ENCODE assay signal across 32 cellular contexts in the genomic region with DNA sequence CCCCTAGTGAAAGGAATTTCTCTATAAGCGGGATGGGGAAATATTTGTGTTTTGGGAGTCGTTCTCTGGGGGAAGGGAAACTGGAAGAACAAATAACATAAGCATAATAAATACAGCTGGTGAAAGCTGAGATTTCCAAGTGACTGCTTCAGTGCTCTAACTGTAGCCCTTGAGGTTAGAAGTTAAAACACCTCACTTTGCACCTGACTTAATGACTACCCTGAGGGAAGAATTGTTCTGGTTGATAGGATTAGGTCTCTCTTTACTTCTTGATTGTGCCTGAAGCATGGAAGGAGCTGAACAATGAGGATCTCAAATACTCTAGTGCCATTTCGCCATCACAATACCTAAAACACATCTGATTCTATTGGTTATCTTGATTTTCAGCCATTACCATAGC.
DNase-seq lines count a peak whose midpoint lies in the region; FAIRE-seq and TF ChIP-seq lines count a peak whose summit lies in the region.
"Had no signal": no experiment of that assay in that cellular context is flagged by ENCODE, and none has a peak within 500 bp of the region (broad histone marks: within the 10 kb centered on the region; RNA-seq: fewer than 3 reads in every experiment).

No MANE protein-coding gene starts in this region.

- H3K9ac ChIP-seq in endodermal cell (ENCODE audit: extremely low read depth, low read length, poor library complexity, severe bottlenecking) = no peak overlapping the region
- no peak overlapping the region for H3K9ac ChIP-seq in kidney (ENCODE audit: low read length in 2 of 2)

- no peaks in the 10 kb centered on the region for H3K36me3 ChIP-seq in endodermal cell (ENCODE audit: control insufficient read depth, insufficient read depth, low read length)
- H3K36me3 ChIP-seq in kidney (ENCODE audit: control insufficient read depth in 1 of 2, insufficient read depth in 2 of 2, low read length in 2 of 2) = no peaks in the 10 kb centered on the region
- H3K36me3 ChIP-seq: left lung, neutrophil, prostate gland had no signal

- no peak for FAIRE-seq in kidney (lab: Jason Lieb, UNC)
- FAIRE-seq: frontal cortex, GM19239, H1, RCC 7860 had no signal

- TF ChIP-seq CTCF in endodermal cell (conservative IDR thresholded peaks at IDR 0.05) (no peak), neural crest cell (conservative IDR thresholded peaks at IDR 0.05) (no peak), mesothelial cell of epicardium (IDR thresholded peaks at IDR 0.05; ENCODE audit: unreplicated experiment) (no peak), progenitor cell of endocrine pancreas (IDR thresholded peaks at IDR 0.05; ENCODE audit: unreplicated experiment) (no peak), kidney (IDR thresholded peaks at IDR 0.05; ENCODE audit: borderline replicate concordance, extremely low read depth, insufficient read depth) (no peak)

- no peak overlapping the region for H3K4me3 Mint-ChIP-seq in endodermal cell
- H3K4me3 Mint-ChIP-seq in neural crest cell = no peak overlapping the region
- no peak overlapping the region for H3K4me3 Mint-ChIP-seq in mesothelial cell of epicardium
- no peak overlapping the region for H3K4me3 Mint-ChIP-seq in progenitor cell of endocrine pancreas (ENCODE audit: low read depth)
- H3K4me3 Mint-ChIP-seq: activated CD4-positive, alpha-beta T cell treated with anti-CD3 and anti-CD28 coated beads, Interleukin-2, amount 10 ng/mL, durations not matched to agents 24 days and 14 days; memory B cell; type B pancreatic cell had no signal

- H3K36me3 Mint-ChIP-seq in endodermal cell (ENCODE audit: low read depth) = no peaks in the 10 kb centered on the region
- H3K36me3 Mint-ChIP-seq in neural crest cell (ENCODE audit: low read depth) = no peaks in the 10 kb centered on the region
- H3K36me3 Mint-ChIP-seq in mesothelial cell of epicardium = no peaks in the 10 kb centered on the region
- H3K36me3 Mint-ChIP-seq in progenitor cell of endocrine pancreas (ENCODE audit: insufficient read depth) = no peaks in the 10 kb centered on the region
- H3K36me3 Mint-ChIP-seq: memory B cell, type B pancreatic cell had no signal

- H3K9me3 ChIP-seq in endodermal cell (ENCODE audit: control insufficient read depth, low read length) (peaks cover 7% of the 10 kb centered on the region), kidney (ENCODE audit: control insufficient read depth in 1 of 2, low read length in 2 of 2) (no peaks in the 10 kb centered on the region)
- H3K9me3 ChIP-seq: left lung, neutrophil, prostate gland had no signal

- H3K4me1 Mint-ChIP-seq in endodermal cell = peaks cover 39% of the 10 kb centered on the region
- peaks cover 15% of the 10 kb centered on the region for H3K4me1 Mint-ChIP-seq in neural crest cell
- peaks cover 4% of the 10 kb centered on the region for H3K4me1 Mint-ChIP-seq in mesothelial cell of epicardium
- H3K4me1 Mint-ChIP-seq in progenitor cell of endocrine pancreas (ENCODE audit: low read depth) = peaks cover 3% of the 10 kb centered on the region

- H3K9me3 Mint-ChIP-seq in endodermal cell (peaks cover 4% of the 10 kb centered on the region), neural crest cell (peaks cover 4% of the 10 kb centered on the region), mesothelial cell of epicardium (peaks cover 5% of the 10 kb centered on the region), progenitor cell of endocrine pancreas (ENCODE audit: low read depth) (peaks cover 5% of the 10 kb centered on the region)
- H3K9me3 Mint-ChIP-seq: activated T-helper 2 cell treated with anti-CD3 and anti-CD28 coated beads, Interferon-gamma antibody, Interleukin-2, Interleukin-4, amounts not matched to agents 10 μg/mL and 5 μg/mL and 100 μg/mL, durations not matched to agents 14 hours and 24 hours and 36 hours; type B pancreatic cell had no signal

- H3K4me3 ChIP-seq in endodermal cell (ENCODE audit: low read length) (peak overlapping the region; percentile 14), kidney (ENCODE audit: low read length in 2 of 2) (no peak overlapping the region)
- H3K4me3 ChIP-seq: dorsolateral prefrontal cortex, hepatocyte, left lung, prostate gland had no signal

- H3K27me3 Mint-ChIP-seq in endodermal cell (ENCODE audit: insufficient read depth) (peaks cover 10% of the 10 kb centered on the region), neural crest cell (ENCODE audit: low read depth) (no peaks in the 10 kb centered on the region), mesothelial cell of epicardium (ENCODE audit: low read depth) (peaks cover 2% of the 10 kb centered on the region), progenitor cell of endocrine pancreas (no peaks in the 10 kb centered on the region)
- H3K27me3 Mint-ChIP-seq: activated CD4-positive, alpha-beta T cell treated with anti-CD3 and anti-CD28 coated beads, Interleukin-2, amount 10 ng/mL, durations not matched to agents 24 days and 14 days; type B pancreatic cell had no signal

- intact Hi-C loops in kidney (cut with DNase I) = no loop called here

- DNase-seq in NCI-H2171 treated with DMSO at 0.1 percent for 48 hours (lab: John Stamatoyannopoulos, UW) (peak; percentile 27), NCI-H2171 (lab: John Stamatoyannopoulos, UW) (no peak), endodermal cell (no peak), neural crest cell (ENCODE audit: low read depth, low spot score) (no peak), mesothelial cell of epicardium (ENCODE audit: low spot score in 2 of 2, unreplicated experiment in 2 of 2) (no peak), progenitor cell of endocrine pancreas (ENCODE audit: low spot score, unreplicated experiment) (no peak), kidney (no peak)
- DNase-seq in stimulated activated CD4-positive, alpha-beta T cell treated with anti-CD3 and anti-CD28 coated beads, Interleukin-15, amount 100 ng/mL, for 24 hours = no peak
- DNase-seq: 8988T; activated CD4-positive, alpha-beta T cell treated with anti-CD3 and anti-CD28 coated beads, Interleukin-2, amount 10 ng/mL, durations not matched to agents 24 days and 14 days; activated CD8-positive, alpha-beta memory T cell treated with anti-CD3 and anti-CD28 coated beads for 24 hours; activated T-cell treated with anti-CD3 and anti-CD28 coated beads for 4 hours; amygdala; Calu3; dorsolateral prefrontal cortex; KBM-7; left lung; NCI-H1092; NCI-H2029; SHP77 treated with DMSO at 0.1 percent for 48 hours; stimulated activated CD4-positive, alpha-beta T cell treated with anti-CD3 and anti-CD28 coated beads, Interleukin-4, amount 100 ng/mL, for 24 hours had no signal

- H3K27ac Mint-ChIP-seq in endodermal cell (no peak overlapping the region), neural crest cell (ENCODE audit: unreplicated experiment) (peak overlapping the region; percentile 5), mesothelial cell of epicardium (no peak overlapping the region), progenitor cell of endocrine pancreas (no peak overlapping the region)
- H3K27ac Mint-ChIP-seq: activated CD4-positive, alpha-beta T cell treated with anti-CD3 and anti-CD28 coated beads, Interleukin-2, amount 10 ng/mL, durations not matched to agents 24 days and 14 days; activated naive CD4-positive, alpha-beta T cell treated with anti-CD3 and anti-CD28 coated beads, Interleukin-2, amount 50 U/mL, for 72 hours; activated T-helper 2 cell treated with anti-CD3 and anti-CD28 coated beads, Interferon-gamma antibody, Interleukin-2, Interleukin-4, amounts not matched to agents 10 μg/mL and 5 μg/mL and 100 μg/mL, durations not matched to agents 14 hours and 24 hours and 36 hours; memory B cell; type B pancreatic cell had no signal

- 51 to 88% methylated on average over 1 to 2 of the region's 3 CpGs for WGBS in endodermal cell (ENCODE audit: insufficient coverage in 1 of 2, insufficient read length in 1 of 2), 2 experiments

- H3K4me1 ChIP-seq in endodermal cell (ENCODE audit: control insufficient read depth, insufficient read depth, low read length) (peaks cover 10% of the 10 kb centered on the region), kidney (ENCODE audit: control insufficient read depth in 1 of 2, insufficient read depth in 1 of 2, low read depth in 1 of 2, low read length in 2 of 2) (peaks cover 0 to 13% of the 10 kb centered on the region in 2 donors)
- H3K4me1 ChIP-seq: prostate gland had no signal

- no peaks in the 10 kb centered on the region for H3K27me3 ChIP-seq in endodermal cell (ENCODE audit: control insufficient read depth, insufficient read depth, low read length, poor library complexity, severe bottlenecking)
- H3K27me3 ChIP-seq: dorsolateral prefrontal cortex, hepatocyte, left lung, neutrophil had no signal

- H3K27ac ChIP-seq in endodermal cell (ENCODE audit: low read depth, low read length) = no peak overlapping the region
- no peak overlapping the region for H3K27ac ChIP-seq in kidney (ENCODE audit: low read depth in 2 of 2, low read length in 2 of 2)
- H3K27ac ChIP-seq: dorsolateral prefrontal cortex, hepatocyte, left lung, neutrophil, prostate gland had no signal
